19 cellular contexts compared by ENCODE assay signal in genomic region chr6:134553941-134554340, GRCh38.
"Had no signal": no experiment of that assay in that cellular context is flagged by ENCODE, and none has a peak within 500 bp of the region (broad histone marks: within the 10 kb centered on the region; RNA-seq: fewer than 3 reads in every experiment).

No MANE protein-coding gene starts in this region.

- DNase-seq: activated CD4-positive, alpha-beta T cell treated with anti-CD3 and anti-CD28 coated beads for 4 hours; activated CD8-positive, alpha-beta memory T cell treated with anti-CD3 and anti-CD28 coated beads, Interleukin-2, amount 50 U/mL, for 4 hours; activated CD8-positive, alpha-beta T cell treated with anti-CD3 and anti-CD28 coated beads for 36 hours; activated naive CD4-positive, alpha-beta T cell treated with Interleukin-2 at 50 U/mL for 16 hours; activated naive CD8-positive, alpha-beta T cell treated with anti-CD3 and anti-CD28 coated beads, Interleukin-2, amount 50 U/mL, for 24 hours; central memory CD4-positive, alpha-beta T cell; effector CD4-positive, alpha-beta T cell; gastrocnemius medialis; kidney; left ventricle myocardium inferior; mesenchymal stem cell; nucleus accumbens; right lobe of liver; stimulated activated CD4-positive, alpha-beta T cell treated with anti-CD3 and anti-CD28 coated beads, Interleukin-2, amount 100 ng/mL, for 24 hours; stimulated activated naive B cell treated with anti-CD40 and anti-IgM and Interleukin-4, amounts not matched to agents 10 μg/mL and 1 μg/mL and 100 μg/mL, for 72 hours; substantia nigra; upper lobe of left lung had no signal

- H3K4me1 ChIP-seq: gastrocnemius medialis had no signal

- H3K36me3 ChIP-seq: gastrocnemius medialis, left ventricle myocardium inferior, right lobe of liver, upper lobe of left lung had no signal

- H3K27ac ChIP-seq: coronary artery, gastrocnemius medialis, left ventricle myocardium inferior, right lobe of liver, upper lobe of left lung had no signal

- H3K4me3 ChIP-seq: coronary artery, gastrocnemius medialis, left ventricle myocardium inferior, right lobe of liver, upper lobe of left lung had no signal

- H3K9me3 ChIP-seq: gastrocnemius medialis, left ventricle myocardium inferior, right lobe of liver, upper lobe of left lung had no signal

- H3K27me3 ChIP-seq: gastrocnemius medialis, right lobe of liver, upper lobe of left lung had no signal

- ATAC-seq: activated CD8-positive, alpha-beta T cell treated with anti-CD3 and anti-CD28 coated beads for 36 hours; activated naive CD8-positive, alpha-beta T cell treated with anti-CD3 and anti-CD28 coated beads, Interleukin-2, amount 50 U/mL, for 24 hours; gastrocnemius medialis; natural killer cell treated with Interleukin-12 subunit alpha and Interleukin-12 subunit beta and Interleukin-15 and Interleukin-18, amount 100 ng/mL, for 72 hours; right lobe of liver; stimulated activated naive B cell treated with anti-CD40 and anti-IgM and Interleukin-4, amounts not matched to agents 10 μg/mL and 1 μg/mL and 100 μg/mL, for 72 hours had no signal
